In genomic region chr4:86398187-86398586, GRCh38 we compare ENCODE assay signal across 25 cellular contexts. TPM values are rescaled to one million over a fixed set of nuclear protein-coding genes. Genes with fewer than 3 reads are reported as not detected.
DNase-seq lines count a peak whose midpoint lies in the region; ATAC-seq, FAIRE-seq and TF ChIP-seq lines count a peak whose summit lies in the region.
"Had no signal": no experiment of that assay in that cellular context is flagged by ENCODE, and none has a peak within 500 bp of the region (broad histone marks: within the 10 kb centered on the region; RNA-seq: fewer than 3 reads in every experiment).

No MANE protein-coding gene starts in this region.

- H3K27me3 ChIP-seq in WERI-Rb-1 (ENCODE audit: insufficient read depth, low read depth, severe bottlenecking): no peaks in the 10 kb centered on the region
- H3K27me3 ChIP-seq: heart right ventricle, ovary, right lobe of liver, SJSA1 had no signal

- DNase-seq in WERI-Rb-1: no peak
- no peak for DNase-seq in activated naive CD4-positive, alpha-beta T cell treated with anti-CD3 and anti-CD28 coated beads, Interleukin-2, amount 50 U/mL, for 16 hours
- DNase-seq in RCC 7860 (ENCODE audit: low spot score): no peak
- no peak for DNase-seq in HFFc6
- DNase-seq: activated effector memory CD4-positive, alpha-beta T cell treated with anti-CD3 and anti-CD28 coated beads, Interleukin-2, amount 50 U/mL, for 16 hours; DMS 273 treated with DMSO at 0.1 percent for 48 hours; effector CD8-positive, alpha-beta T cell; heart right ventricle; islet precursor cell; KG1; naive B cell; NCI-H2171; NCI-H748 treated with DMSO at 0.1 percent for 48 hours; ovary; PC-9; right lobe of liver had no signal

- H3K4me3 ChIP-seq in WERI-Rb-1 (ENCODE audit: low read depth, low read length): no peak overlapping the region
- H3K4me3 ChIP-seq: heart right ventricle, ovary, PC-9, right lobe of liver, SJSA1 had no signal

- no peak overlapping the region for H3K27ac ChIP-seq in WERI-Rb-1
- H3K27ac ChIP-seq: C4-2B, heart right ventricle, ovary, PC-9, right lobe of liver, SJSA1 had no signal

- no peaks in the 10 kb centered on the region for H3K36me3 ChIP-seq in WERI-Rb-1
- H3K36me3 ChIP-seq: heart right ventricle, ovary, right lobe of liver, SJSA1 had no signal

- no peaks in the 10 kb centered on the region; the same call in 1 of the 2 replicates for H3K27me3 Mint-ChIP-seq in HFFc6 (ENCODE audit: insufficient read depth)
- H3K27me3 Mint-ChIP-seq: central memory CD8-positive, alpha-beta T cell had no signal

- ATAC-seq in GM18502 (IDR thresholded peaks at IDR 0.05; ENCODE audit: poor library complexity, unreplicated experiment): peak; percentile 94
- ATAC-seq in GM19397 (IDR thresholded peaks at IDR 0.05; ENCODE audit: unreplicated experiment): peak; percentile 65
- ATAC-seq in HG02678 (IDR thresholded peaks at IDR 0.05; ENCODE audit: unreplicated experiment): peak; percentile 66
- ATAC-seq in HG03439 (IDR thresholded peaks at IDR 0.05; ENCODE audit: unreplicated experiment): peak; percentile 69
- ATAC-seq: activated CD4-positive, CD25-positive, alpha-beta regulatory T cell treated with anti-CD3 and anti-CD28 coated beads, Interleukin-2, amount 50 U/mL, for 24 hours; heart right ventricle; right lobe of liver had no signal

- H3K9me3 ChIP-seq in WERI-Rb-1 (ENCODE audit: severe bottlenecking): no peaks in the 10 kb centered on the region
- H3K9me3 ChIP-seq: ovary, right lobe of liver, SJSA1 had no signal

- no peak for FAIRE-seq in RCC 7860 (lab: Jason Lieb, UNC)
- FAIRE-seq: GM18507 had no signal

- TF ChIP-seq CTCF in WERI-Rb-1 (IDR thresholded peaks at IDR 0.05; ENCODE audit: low read depth, low read length) (no peak), HFFc6 (IDR thresholded peaks at IDR 0.05) (no peak)

- no peak overlapping the region for H3K27ac Mint-ChIP-seq in HFFc6
- H3K27ac Mint-ChIP-seq: naive B cell had no signal

- H3K4me1 Mint-ChIP-seq in HFFc6 (ENCODE audit: low read depth): no peaks in the 10 kb centered on the region
- H3K4me1 Mint-ChIP-seq: central memory CD8-positive, alpha-beta T cell; naive B cell had no signal

- no peaks in the 10 kb centered on the region for H3K9me3 Mint-ChIP-seq in HFFc6
- H3K9me3 Mint-ChIP-seq: central memory CD8-positive, alpha-beta T cell had no signal

- H3K36me3 Mint-ChIP-seq in HFFc6 (ENCODE audit: low read depth): no peaks in the 10 kb centered on the region
- H3K36me3 Mint-ChIP-seq: naive B cell had no signal

- H3K4me3 Mint-ChIP-seq in HFFc6: no peak overlapping the region
- H3K4me3 Mint-ChIP-seq: central memory CD8-positive, alpha-beta T cell; naive B cell had no signal

RNA-seq across cellular contexts. Expression of gene MAPK10, which starts 38.3 kb away (rescaled TPM):
- total RNA-seq in HFFc6 (2021; fragmentation: NEBNext Ultra II Directional; extraction: Animal tissue kit (Norgen Biotek cat#: 25700)): 1 to 10 TPM in 3 of 6 experiments, under 1 TPM in 3; 0.79 to 1.8 (median 1.1) TPM
